Comparison of ENCODE assay signal across 8 cellular contexts in genomic region chr12:113221181-113221996, GRCh38. TPM values are rescaled to one million over a fixed set of nuclear protein-coding genes. Genes with fewer than 3 reads are reported as not detected.
A peak's percentile ranks its signal among the peaks of the same experiment; 100 is the strongest.
DNase-seq lines count a peak whose midpoint lies in the region; ATAC-seq and TF ChIP-seq lines count a peak whose summit lies in the region.

Gene TPCN1, plus strand, starts transcription at chr12:113221464. Its CDS starts 5,389 bp downstream, at chr12:113226853.

- peaks cover 6% of the 10 kb centered on the region for H3K36me3 Mint-ChIP-seq in activated T-cell treated with anti-CD3 and anti-CD28 coated beads, Interleukin-2, amount 50 U/mL, for 24 hours (ENCODE audit: low read depth)

- no peaks in the 10 kb centered on the region for H3K27me3 Mint-ChIP-seq in activated T-cell treated with anti-CD3 and anti-CD28 coated beads, Interleukin-2, amount 50 U/mL, for 24 hours

- H3K9me3 Mint-ChIP-seq in activated T-cell treated with anti-CD3 and anti-CD28 coated beads, Interleukin-2, amount 50 U/mL, for 24 hours = no peaks in the 10 kb centered on the region

- peak within 1 kb of the TSS; percentile 94 for H3K27ac Mint-ChIP-seq in activated T-cell treated with anti-CD3 and anti-CD28 coated beads, Interleukin-2, amount 50 U/mL, for 24 hours

- DNase-seq in DMS153 (lab: John Stamatoyannopoulos, UW) = peak; percentile 100
- DNase-seq in KBM-7 = peak; percentile 100
- peak; percentile 98 for DNase-seq in activated T-cell treated with anti-CD3 and anti-CD28 coated beads, Interleukin-2, amount 50 U/mL, for 24 hours
- DNase-seq in stimulated activated CD8-positive, alpha-beta memory T cell treated with anti-CD3 and anti-CD28 coated beads, Interleukin-7, amount 100 ng/mL, for 24 hours (ENCODE audit: low read depth) = peak; percentile 96

- peak; percentile 89 for ATAC-seq in GM21717 (IDR thresholded peaks at IDR 0.05; ENCODE audit: unreplicated experiment)

- no peaks in the 10 kb centered on the region for H3K36me3 ChIP-seq in esophagus (ENCODE audit: control insufficient read depth in 2 of 2, insufficient read depth in 2 of 2, low read length in 1 of 2)
- H3K36me3 ChIP-seq in muscle layer of colon (ENCODE audit: insufficient read depth, low read length) = no peaks in the 10 kb centered on the region

- H3K4me1 ChIP-seq in esophagus (ENCODE audit: control insufficient read depth in 2 of 2, insufficient read depth in 2 of 2, low read length in 1 of 2) = peaks cover 0 to 5% of the 10 kb centered on the region in 2 donors
- peaks cover 22% of the 10 kb centered on the region for H3K4me1 ChIP-seq in muscle layer of colon (ENCODE audit: insufficient read depth, low read length)

- H3K9me3 ChIP-seq in esophagus (ENCODE audit: control insufficient read depth in 2 of 2, insufficient read depth in 1 of 2, low read depth in 1 of 2, low read length in 1 of 2) (no peaks in the 10 kb centered on the region), muscle layer of colon (ENCODE audit: low read length) (no peaks in the 10 kb centered on the region)

- no peaks in the 10 kb centered on the region for H3K27me3 ChIP-seq in esophagus (ENCODE audit: control insufficient read depth in 1 of 2, insufficient read depth in 2 of 2, low read length in 2 of 2)
- H3K27me3 ChIP-seq in muscle layer of colon (ENCODE audit: control insufficient read depth in 1 of 2, insufficient read depth in 2 of 2, low read length in 2 of 2) = no peaks in the 10 kb centered on the region

- in situ Hi-C loops in KBM-7 (cut with MboI; ENCODE audit: low pct_unique_long_range_greater_than_20kb, low sequenced_read_pairs) = no loop called here

- H3K27ac ChIP-seq in esophagus (ENCODE audit: low read depth in 2 of 2, low read length in 1 of 2) (peak within 1 kb of the TSS; percentile 88 to 94), muscle layer of colon (ENCODE audit: low read depth, low read length) (peak within 1 kb of the TSS; percentile 95)

- peaks cover 38% of the 10 kb centered on the region for H3K4me1 Mint-ChIP-seq in activated T-cell treated with anti-CD3 and anti-CD28 coated beads, Interleukin-2, amount 50 U/mL, for 24 hours (ENCODE audit: low read depth)

- WGBS in esophagus, 2 donors = 0% methylated on average over 42 to 68 of the region's 68 CpGs

- H3K4me3 ChIP-seq in esophagus (ENCODE audit: low read depth in 1 of 2, low read length in 2 of 2) (peak within 1 kb of the TSS; percentile 61 to 93), muscle layer of colon (ENCODE audit: low read depth in 1 of 2, low read length in 2 of 2) (peak within 1 kb of the TSS; percentile 78 to 95)

- H3K4me3 Mint-ChIP-seq in activated T-cell treated with anti-CD3 and anti-CD28 coated beads, Interleukin-2, amount 50 U/mL, for 24 hours = peak within 1 kb of the TSS; percentile 88

- peak within 1 kb of the TSS; percentile 54 for H3K9ac ChIP-seq in muscle layer of colon (ENCODE audit: low read length)

TF ChIP-seq in PFSK-1, 5 proteins besides CTCF, POLR2A, EP300 and RAD21:
- TF ChIP-seq FOXP2 (optimal IDR thresholded peaks at IDR 0.05; ENCODE audit: borderline replicate concordance, extremely low read depth, extremely low read length, insufficient read depth) (no peak), POLR2AphosphoS5 (IDR thresholded peaks at IDR 0.05; ENCODE audit: low read depth, low read length) (peak; percentile 89), TAF1 (IDR thresholded peaks at IDR 0.05; ENCODE audit: borderline replicate concordance, insufficient read depth, low read length) (peak; percentile 84; the same call in 1 of the 2 replicates), SIN3A (IDR thresholded peaks at IDR 0.05; ENCODE audit: borderline replicate concordance, insufficient read depth, low read length) (0 out of 2 replicates have a peak, but pooled peaks have one; percentile 12)
- TF ChIP-seq, protein P1, sequence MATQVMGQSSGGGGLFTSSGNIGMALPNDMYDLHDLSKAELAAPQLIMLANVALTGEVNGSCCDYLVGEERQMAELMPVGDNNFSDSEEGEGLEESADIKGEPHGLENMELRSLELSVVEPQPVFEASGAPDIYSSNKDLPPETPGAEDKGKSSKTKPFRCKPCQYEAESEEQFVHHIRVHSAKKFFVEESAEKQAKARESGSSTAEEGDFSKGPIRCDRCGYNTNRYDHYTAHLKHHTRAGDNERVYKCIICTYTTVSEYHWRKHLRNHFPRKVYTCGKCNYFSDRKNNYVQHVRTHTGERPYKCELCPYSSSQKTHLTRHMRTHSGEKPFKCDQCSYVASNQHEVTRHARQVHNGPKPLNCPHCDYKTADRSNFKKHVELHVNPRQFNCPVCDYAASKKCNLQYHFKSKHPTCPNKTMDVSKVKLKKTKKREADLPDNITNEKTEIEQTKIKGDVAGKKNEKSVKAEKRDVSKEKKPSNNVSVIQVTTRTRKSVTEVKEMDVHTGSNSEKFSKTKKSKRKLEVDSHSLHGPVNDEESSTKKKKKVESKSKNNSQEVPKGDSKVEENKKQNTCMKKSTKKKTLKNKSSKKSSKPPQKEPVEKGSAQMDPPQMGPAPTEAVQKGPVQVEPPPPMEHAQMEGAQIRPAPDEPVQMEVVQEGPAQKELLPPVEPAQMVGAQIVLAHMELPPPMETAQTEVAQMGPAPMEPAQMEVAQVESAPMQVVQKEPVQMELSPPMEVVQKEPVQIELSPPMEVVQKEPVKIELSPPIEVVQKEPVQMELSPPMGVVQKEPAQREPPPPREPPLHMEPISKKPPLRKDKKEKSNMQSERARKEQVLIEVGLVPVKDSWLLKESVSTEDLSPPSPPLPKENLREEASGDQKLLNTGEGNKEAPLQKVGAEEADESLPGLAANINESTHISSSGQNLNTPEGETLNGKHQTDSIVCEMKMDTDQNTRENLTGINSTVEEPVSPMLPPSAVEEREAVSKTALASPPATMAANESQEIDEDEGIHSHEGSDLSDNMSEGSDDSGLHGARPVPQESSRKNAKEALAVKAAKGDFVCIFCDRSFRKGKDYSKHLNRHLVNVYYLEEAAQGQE (IDR thresholded peaks at IDR 0.05; ENCODE audit: insufficient read depth in 1 of 2, low read depth in 2 of 2, low read length in 2 of 2) = no peak

RNA-seq across cellular contexts. Expression of gene TPCN1, which starts in this region (rescaled TPM):
- 30.5 TPM for polyA plus RNA-seq in PFSK-1 (2012; ENCODE audit: insufficient read length, low read depth)
- polyA plus RNA-seq in esophagus = 10 to 100 TPM; 30.9 to 57.6 TPM

Comparison
In these comparisons a context has a peak if more than half of its experiments do, and no peak if none do; other contexts are left out.
1. Peak in every context shown above with its lines: DNase-seq, ATAC-seq, H3K4me3 ChIP-seq and H3K27ac ChIP-seq.